Comparison of ENCODE assay signal across 1 cellular context in genomic region chr2:174395284-174395968, GRCh38.
TF ChIP-seq lines count a peak whose summit lies in the region.

Gene SCRN3 (plus strand): TSS chr2:174395730. CDS start chr2:174398284, 2,554 bp downstream.

TF ChIP-seq in HepG2, 621 proteins besides CTCF, POLR2A, EP300 and RAD21 (continued from another document and continues in another):
- TF ChIP-seq LCORL (IDR thresholded peaks at IDR 0.05) = no peak; the same call in 1 of the 2 replicates
- peak; percentile 61; the same call in 1 of the 2 replicates for TF ChIP-seq LCORL (CRISPR knock-in tag; IDR thresholded peaks at IDR 0.05)
- peak; percentile 83; the same call in 1 of the 2 replicates for TF ChIP-seq ZNF138 (CRISPR knock-in tag; IDR thresholded peaks at IDR 0.05; ENCODE audit: low read depth)
- TF ChIP-seq USF2 (IDR thresholded peaks at IDR 0.05; ENCODE audit: low read depth, low read length) = no peak
- no peak for TF ChIP-seq USF2 (CRISPR knock-in tag; IDR thresholded peaks at IDR 0.05; ENCODE audit: borderline replicate concordance)
- TF ChIP-seq ZBTB10 (CRISPR knock-in tag; IDR thresholded peaks at IDR 0.05; ENCODE audit: borderline replicate concordance) = peak; percentile 59; the same call in 1 of the 2 replicates
- peak; percentile 88; the same call in 1 of the 2 replicates for TF ChIP-seq IRF1 (CRISPR knock-in tag; IDR thresholded peaks at IDR 0.05; ENCODE audit: low read depth)
- peak; percentile 63; the same call in 1 of the 2 replicates for TF ChIP-seq ZNF878 (CRISPR knock-in tag; IDR thresholded peaks at IDR 0.05)
- TF ChIP-seq ZSCAN12 (CRISPR knock-in tag; IDR thresholded peaks at IDR 0.05) = 0 out of 2 replicates have a peak, but pooled peaks have one; percentile 44
- 0 out of 2 replicates have a peak, but pooled peaks have one; percentile 53 for TF ChIP-seq NFATC3 (CRISPR knock-in tag; IDR thresholded peaks at IDR 0.05)
- TF ChIP-seq NFKBIZ (CRISPR knock-in tag; IDR thresholded peaks at IDR 0.05) = peak; percentile 80; the same call in 1 of the 2 replicates
- no peak for TF ChIP-seq ZBTB7A (CRISPR knock-in tag; IDR thresholded peaks at IDR 0.05)
- 0 out of 2 replicates have a peak, but pooled peaks have one; percentile 21 for TF ChIP-seq KLF13 (CRISPR knock-in tag; IDR thresholded peaks at IDR 0.05)
- TF ChIP-seq CBX5 (CRISPR knock-in tag; IDR thresholded peaks at IDR 0.05; ENCODE audit: borderline replicate concordance) = peak; percentile 64; the same call in 1 of the 2 replicates
- TF ChIP-seq TBX2 (CRISPR knock-in tag; IDR thresholded peaks at IDR 0.05; ENCODE audit: borderline replicate concordance) = peak; percentile 95
- no peak for TF ChIP-seq ZNF576 (CRISPR knock-in tag; IDR thresholded peaks at IDR 0.05)
- peak; percentile 70 for TF ChIP-seq FOXP4 (CRISPR knock-in tag; IDR thresholded peaks at IDR 0.05)
- TF ChIP-seq ZNF883 (CRISPR knock-in tag; IDR thresholded peaks at IDR 0.05; ENCODE audit: not compliant biosample characterization) = peak; percentile 64
- TF ChIP-seq ZNF879 (CRISPR knock-in tag; IDR thresholded peaks at IDR 0.05) = 0 out of 2 replicates have a peak, but pooled peaks have one; percentile 46
- peak; percentile 95 for TF ChIP-seq KDM2A (CRISPR knock-in tag; IDR thresholded peaks at IDR 0.05; ENCODE audit: borderline replicate concordance, low read depth)
- peak; percentile 62 for TF ChIP-seq NFYB (CRISPR knock-in tag; IDR thresholded peaks at IDR 0.05)
- TF ChIP-seq SSRP1 (CRISPR knock-in tag; IDR thresholded peaks at IDR 0.05) = no peak
- no peak for TF ChIP-seq NONO (IDR thresholded peaks at IDR 0.05)
- peak; percentile 87 for TF ChIP-seq NONO (CRISPR knock-in tag; conservative IDR thresholded peaks at IDR 0.05)
- peak; percentile 87 for TF ChIP-seq DMAP1 (CRISPR knock-in tag; IDR thresholded peaks at IDR 0.05)
- TF ChIP-seq ZBTB2 (CRISPR knock-in tag; IDR thresholded peaks at IDR 0.05; ENCODE audit: low read depth) = peak; percentile 59; the same call in 1 of the 2 replicates
- TF ChIP-seq FOXA3 (CRISPR knock-in tag; IDR thresholded peaks at IDR 0.05) = peak; percentile 84
- TF ChIP-seq GATAD1 (CRISPR knock-in tag; IDR thresholded peaks at IDR 0.05) = peak; percentile 96
- TF ChIP-seq ZNF337 (CRISPR knock-in tag; IDR thresholded peaks at IDR 0.05; ENCODE audit: borderline replicate concordance, low read depth) = peak; percentile 32; the same call in 1 of the 2 replicates
- TF ChIP-seq NCOR1 (IDR thresholded peaks at IDR 0.05; ENCODE audit: borderline replicate concordance, low read length) = peak; percentile 38; the same call in 1 of the 2 replicates
- TF ChIP-seq MYPOP (CRISPR knock-in tag; IDR thresholded peaks at IDR 0.05) = peak; percentile 34
- peak; percentile 96 for TF ChIP-seq POLR2G (IDR thresholded peaks at IDR 0.05; ENCODE audit: low read depth, low read length)
- TF ChIP-seq KDM4B (CRISPR knock-in tag; IDR thresholded peaks at IDR 0.05) = peak; percentile 68
- TF ChIP-seq KLF9 (CRISPR knock-in tag; IDR thresholded peaks at IDR 0.05; ENCODE audit: low read depth) = 0 out of 2 replicates have a peak, but pooled peaks have one; percentile 29
- TF ChIP-seq NFIC (IDR thresholded peaks at IDR 0.05; ENCODE audit: low read length) = no peak
- TF ChIP-seq HNF4A (CRISPR knock-in tag; IDR thresholded peaks at IDR 0.05) = peak; percentile 38; the same call in 1 of the 2 replicates
- TF ChIP-seq ZNF781 (CRISPR knock-in tag; IDR thresholded peaks at IDR 0.05; ENCODE audit: borderline replicate concordance, not compliant biosample characterization) = peak; percentile 88
- peak; percentile 82; the same call in 1 of the 2 replicates for TF ChIP-seq ZSCAN9 (CRISPR knock-in tag; IDR thresholded peaks at IDR 0.05; ENCODE audit: borderline replicate concordance)
- peak; percentile 93 for TF ChIP-seq ZNF574 (CRISPR knock-in tag; IDR thresholded peaks at IDR 0.05)
- peak; percentile 38; the same call in 1 of the 2 replicates for TF ChIP-seq ZNF274 (CRISPR knock-in tag; IDR thresholded peaks at IDR 0.05)
- TF ChIP-seq ZNF792 (CRISPR knock-in tag; IDR thresholded peaks at IDR 0.05) = peak; percentile 79
- TF ChIP-seq AKAP8 (CRISPR knock-in tag; IDR thresholded peaks at IDR 0.05) = no peak
- 0 out of 2 replicates have a peak, but pooled peaks have one; percentile 80 for TF ChIP-seq ATAD3A (CRISPR knock-in tag; IDR thresholded peaks at IDR 0.05)
- no peak for TF ChIP-seq PAF1 (CRISPR knock-in tag; IDR thresholded peaks at IDR 0.05)
- peak; percentile 77 for TF ChIP-seq XRCC5 (optimal IDR thresholded peaks at IDR 0.05; ENCODE audit: low read length)
- TF ChIP-seq ZNF205 (CRISPR knock-in tag; IDR thresholded peaks at IDR 0.05) = 0 out of 2 replicates have a peak, but pooled peaks have one; percentile 13
- TF ChIP-seq EED (CRISPR knock-in tag; IDR thresholded peaks at IDR 0.05) = 0 out of 2 replicates have a peak, but pooled peaks have one; percentile 78
- TF ChIP-seq PBX2 (CRISPR knock-in tag; IDR thresholded peaks at IDR 0.05) = peak; percentile 70; the same call in 1 of the 2 replicates
- peak; percentile 81 for TF ChIP-seq CCDC6 (CRISPR knock-in tag; IDR thresholded peaks at IDR 0.05)
- TF ChIP-seq ZNF768 (CRISPR knock-in tag; IDR thresholded peaks at IDR 0.05) = peak; percentile 43; the same call in 1 of the 2 replicates
- peak; percentile 42; the same call in 1 of the 2 replicates for TF ChIP-seq ZNF670 (CRISPR knock-in tag; IDR thresholded peaks at IDR 0.05; ENCODE audit: borderline replicate concordance)
- TF ChIP-seq FOXP1 (IDR thresholded peaks at IDR 0.05) = no peak
- peak; percentile 43; the same call in 1 of the 2 replicates for TF ChIP-seq FOXP1 (CRISPR knock-in tag; IDR thresholded peaks at IDR 0.05)
- TF ChIP-seq ZBTB38 (CRISPR knock-in tag; IDR thresholded peaks at IDR 0.05) = peak; percentile 72; the same call in 1 of the 2 replicates
- peak; percentile 56; the same call in 1 of the 2 replicates for TF ChIP-seq PHF21A (CRISPR knock-in tag; IDR thresholded peaks at IDR 0.05)
- TF ChIP-seq ZFP90 (CRISPR knock-in tag; IDR thresholded peaks at IDR 0.05; ENCODE audit: borderline replicate concordance) = peak; percentile 69
- TF ChIP-seq SRSF1 (optimal IDR thresholded peaks at IDR 0.05; ENCODE audit: low read depth, low read length) = peak; percentile 84
- no peak for TF ChIP-seq RFX3 (CRISPR knock-in tag; IDR thresholded peaks at IDR 0.05)
- TF ChIP-seq ZNF121 (CRISPR knock-in tag; IDR thresholded peaks at IDR 0.05) = 0 out of 2 replicates have a peak, but pooled peaks have one; percentile 6
- peak; percentile 85 for TF ChIP-seq ZSCAN31 (CRISPR knock-in tag; IDR thresholded peaks at IDR 0.05; ENCODE audit: low read depth)
